9 cellular contexts compared by ENCODE assay signal in the genomic region with DNA sequence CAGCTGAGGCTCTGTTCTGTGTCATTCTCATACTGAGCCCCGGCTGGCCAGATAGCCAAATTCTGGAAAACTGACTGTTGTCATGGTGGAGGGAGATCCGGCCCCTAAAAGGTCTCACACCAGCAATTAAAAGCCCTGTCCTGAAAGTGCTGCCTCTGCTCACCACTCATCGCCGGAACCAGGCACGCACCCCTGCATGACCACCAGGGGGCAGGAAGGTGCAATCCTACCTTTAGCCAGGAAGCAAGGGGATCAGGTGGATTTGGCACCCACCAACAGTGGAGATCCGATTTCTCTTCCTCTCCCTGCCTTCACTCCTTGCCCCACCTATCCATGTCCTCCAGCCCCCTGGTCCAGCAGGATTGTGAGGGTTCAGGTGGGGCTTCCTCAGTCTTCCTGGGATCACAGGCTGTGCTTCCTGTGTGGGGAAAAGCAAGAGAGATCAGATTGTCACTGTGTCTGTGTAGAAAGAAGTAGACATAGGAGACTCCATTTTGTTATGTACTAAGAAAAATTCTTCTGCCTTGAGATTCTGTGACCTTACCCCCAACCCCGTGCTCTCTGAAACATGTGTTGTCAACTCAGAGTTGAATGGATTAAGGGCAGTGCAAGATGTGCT. TPM values are rescaled to one million over a fixed set of nuclear protein-coding genes. Genes with fewer than 3 reads are reported as not detected.
DNase-seq lines count a peak whose midpoint lies in the region; ATAC-seq and TF ChIP-seq lines count a peak whose summit lies in the region.
"Had no signal": no experiment of that assay in that cellular context is flagged by ENCODE, and none has a peak within 500 bp of the region (broad histone marks: within the 10 kb centered on the region; RNA-seq: fewer than 3 reads in every experiment).

No MANE protein-coding gene starts in this region.

- no peaks in the 10 kb centered on the region for H3K27me3 ChIP-seq in breast epithelium

- intact Hi-C loops in breast epithelium (cut with DNase I; ENCODE audit: low total_unique reads) = loop anchor here (10.0 kb wide), 1 partner anchor 85 kb away; no protein-coding TSS in a partner anchor

- DNase-seq in SHP77 (lab: John Stamatoyannopoulos, UW) (peak; percentile 38 to 68), SHP77 treated with DMSO at 0.1 percent for 48 hours (lab: John Stamatoyannopoulos, UW) (no peak), NCI-H1105 treated with DMSO at 0.1 percent for 48 hours (lab: John Stamatoyannopoulos, UW) (peak; percentile 46), WTC11 (ENCODE audit: low spot score) (peak; percentile 93), breast epithelium (ENCODE audit: low spot score in 2 of 2) (peak; percentile 46 to 74), left lobe of liver (ENCODE audit: low spot score) (peak; percentile 69)
- peak; percentile 55 to 72 (median 62) for DNase-seq in stimulated activated CD4-positive, alpha-beta T cell treated with anti-CD3 and anti-CD28 coated beads, TNF-alpha, amount 100 ng/mL, for 48 hours (ENCODE audit: low read depth in 3 of 3)

- H3K27me3 Mint-ChIP-seq in WTC11 (ENCODE audit: low read depth) = peaks cover 12% of the 10 kb centered on the region

- POLR2A ChIA-PET in WTC11 (lab: Charles Lee) = no interaction called here

- no peak overlapping the region for H3K27ac ChIP-seq in breast epithelium
- H3K27ac ChIP-seq: skin epidermis had no signal

- H3K4me1 Mint-ChIP-seq in WTC11 = peaks cover 85% of the 10 kb centered on the region

- CTCF ChIA-PET in WTC11 (lab: Charles Lee) = interaction anchor here (0.8 to 1.7 kb wide), 5 partner anchors 14 to 32 kb away, joined by 3 to 5 read pairs (median 3); no protein-coding TSS in a partner anchor

- H3K9me3 ChIP-seq in breast epithelium = no peaks in the 10 kb centered on the region

- peaks cover 0 to 6% of the 10 kb centered on the region in 2 donors for H3K4me1 ChIP-seq in breast epithelium

- no peaks in the 10 kb centered on the region for H3K36me3 Mint-ChIP-seq in WTC11

- no peaks in the 10 kb centered on the region for H3K9me3 Mint-ChIP-seq in WTC11

- TF ChIP-seq CTCF in WTC11 (IDR thresholded peaks at IDR 0.05) (peak; percentile 93), breast epithelium (IDR thresholded peaks at IDR 0.05) (peak; percentile 75 to 82 (median 75))

- peak overlapping the region; percentile 57; the same call in 1 of the 2 replicates for H3K27ac Mint-ChIP-seq in WTC11

- H3K4me3 Mint-ChIP-seq in WTC11 = no peak overlapping the region

- no peak overlapping the region for H3K4me3 ChIP-seq in breast epithelium
- H3K4me3 ChIP-seq: skin epidermis had no signal

- H3K36me3 ChIP-seq in breast epithelium = no peaks in the 10 kb centered on the region

- TF ChIP-seq POLR2A in breast epithelium (IDR thresholded peaks at IDR 0.05) = no peak

- peak; percentile 59 for ATAC-seq in WTC11
- peak; percentile 94 for ATAC-seq in left lobe of liver
- ATAC-seq in HG03135 (IDR thresholded peaks at IDR 0.05; ENCODE audit: unreplicated experiment) = no peak

TF ChIP-seq in WTC11, 78 proteins besides CTCF, POLR2A, EP300 and RAD21:
- TF ChIP-seq SOX15 (CRISPR knock-in tag; IDR thresholded peaks at IDR 0.05) = no peak
- TF ChIP-seq, protein P1, sequence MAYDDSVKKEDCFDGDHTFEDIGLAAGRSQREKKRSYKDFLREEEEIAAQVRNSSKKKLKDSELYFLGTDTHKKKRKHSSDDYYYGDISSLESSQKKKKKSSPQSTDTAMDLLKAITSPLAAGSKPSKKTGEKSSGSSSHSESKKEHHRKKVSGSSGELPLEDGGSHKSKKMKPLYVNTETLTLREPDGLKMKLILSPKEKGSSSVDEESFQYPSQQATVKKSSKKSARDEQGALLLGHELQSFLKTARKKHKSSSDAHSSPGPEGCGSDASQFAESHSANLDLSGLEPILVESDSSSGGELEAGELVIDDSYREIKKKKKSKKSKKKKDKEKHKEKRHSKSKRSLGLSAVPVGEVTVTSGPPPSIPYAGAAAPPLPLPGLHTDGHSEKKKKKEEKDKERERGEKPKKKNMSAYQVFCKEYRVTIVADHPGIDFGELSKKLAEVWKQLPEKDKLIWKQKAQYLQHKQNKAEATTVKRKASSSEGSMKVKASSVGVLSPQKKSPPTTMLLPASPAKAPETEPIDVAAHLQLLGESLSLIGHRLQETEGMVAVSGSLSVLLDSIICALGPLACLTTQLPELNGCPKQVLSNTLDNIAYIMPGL (CRISPR knock-in tag; IDR thresholded peaks at IDR 0.05) = 0 out of 2 replicates have a peak, but pooled peaks have one; percentile 31

RNA-seq across cellular contexts. Expression of a gene that starts 16.1 kb away (rescaled TPM):
- total RNA-seq in WTC11 (2021) (22.0 to 23.4 TPM (median 22.3 TPM) in 3 replicates), breast epithelium (1 to 10 TPM in 2 of 3 donors, under 1 TPM in 1; 0.80 to 2.0 (median 1.5) TPM), left lobe of liver (0.50 TPM)

RNA-seq across cellular contexts. Expression of a gene that starts 48.0 kb away (rescaled TPM):
- total RNA-seq in WTC11 (2021) (11.5 to 14.0 TPM (median 12.1 TPM) in 3 replicates), breast epithelium (10 to 100 TPM; 10.7 to 16.8 (median 15.1) TPM), left lobe of liver (3.0 TPM)

RNA-seq across cellular contexts. Expression of a gene that starts 49.7 kb away (rescaled TPM):
- total RNA-seq in WTC11 (2021) = 15.2 to 20.9 TPM (median 15.8 TPM) in 3 replicates
- 10 to 100 TPM in 1 of 3 donors, 1 to 10 TPM in 2; 6.1 to 10.7 (median 9.2) TPM for total RNA-seq in breast epithelium
- total RNA-seq in left lobe of liver = 16.8 TPM
